15 cellular contexts compared by ENCODE assay signal in the genomic region with DNA sequence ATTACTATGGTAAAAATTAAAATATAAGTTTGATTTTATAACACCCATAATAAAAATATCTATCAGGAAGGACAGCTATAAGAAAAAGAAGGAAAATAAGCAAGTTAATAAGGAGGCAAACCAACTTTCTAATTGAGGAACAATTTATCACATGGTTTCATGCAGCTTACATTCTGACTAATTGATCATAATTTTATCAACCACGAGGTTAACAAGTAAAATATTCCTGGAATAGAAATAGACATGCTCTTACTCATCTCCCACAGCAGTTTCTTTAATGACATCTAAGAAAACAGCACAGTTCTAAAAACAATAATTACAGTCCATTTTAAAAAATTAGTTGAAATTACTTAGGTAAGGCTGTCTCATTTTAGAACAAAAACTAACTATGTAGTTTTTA.
DNase-seq lines count a peak whose midpoint lies in the region; ATAC-seq, FAIRE-seq and TF ChIP-seq lines count a peak whose summit lies in the region.
"Had no signal": no experiment of that assay in that cellular context is flagged by ENCODE, and none has a peak within 500 bp of the region (broad histone marks: within the 10 kb centered on the region; RNA-seq: fewer than 3 reads in every experiment).

No MANE protein-coding gene starts in this region.

- H3K27me3 ChIP-seq in left lung: no peaks in the 10 kb centered on the region
- H3K27me3 ChIP-seq in pancreas: no peaks in the 10 kb centered on the region

- intact Hi-C loops in left lung (cut with DNase I): no loop called here
- intact Hi-C loops in pancreas (cut with DNase I): no loop called here

- H3K4me3 ChIP-seq in left lung (no peak overlapping the region), pancreas (no peak overlapping the region)
- H3K4me3 ChIP-seq: thoracic aorta had no signal

- H3K36me3 Mint-ChIP-seq in HFFc6 (ENCODE audit: low read depth) (peaks cover 4% of the 10 kb centered on the region; the same call in 1 of the 2 replicates), mesothelial cell of epicardium (no peaks in the 10 kb centered on the region)
- peaks cover 6% of the 10 kb centered on the region for H3K36me3 Mint-ChIP-seq in activated T-helper 17 cell treated with anti-CD3 and anti-CD28 coated beads, Interleukin-2, amount 50 U/mL, for 72 hours (ENCODE audit: low read depth)
- H3K36me3 Mint-ChIP-seq: activated naive CD4-positive, alpha-beta T cell treated with anti-CD3 and anti-CD28 coated beads, Interleukin-2, amount 50 U/mL, for 72 hours had no signal

- no peaks in the 10 kb centered on the region for H3K27me3 Mint-ChIP-seq in HFFc6 (ENCODE audit: insufficient read depth)
- no peaks in the 10 kb centered on the region for H3K27me3 Mint-ChIP-seq in activated T-helper 17 cell treated with anti-CD3 and anti-CD28 coated beads, Interleukin-2, amount 50 U/mL, for 72 hours
- no peaks in the 10 kb centered on the region for H3K27me3 Mint-ChIP-seq in mesothelial cell of epicardium (ENCODE audit: low read depth)
- H3K27me3 Mint-ChIP-seq: T-helper 17 cell had no signal

- FAIRE-seq in pancreas (lab: Jason Lieb, UNC): no peak
- FAIRE-seq: HepG2 had no signal

- H3K27ac Mint-ChIP-seq in HFFc6 (peak overlapping the region; percentile 97), mesothelial cell of epicardium (peak overlapping the region; percentile 25)
- peak overlapping the region; percentile 79 for H3K27ac Mint-ChIP-seq in activated T-helper 17 cell treated with anti-CD3 and anti-CD28 coated beads, Interleukin-2, amount 50 U/mL, for 72 hours
- H3K27ac Mint-ChIP-seq: T-helper 17 cell had no signal

- DNase-seq in ELR (ENCODE audit: low read depth): peak; percentile 75
- DNase-seq in HFFc6: no peak
- DNase-seq in mesothelial cell of epicardium (ENCODE audit: low spot score in 2 of 2, unreplicated experiment in 2 of 2): no peak
- DNase-seq in left lung: no peak
- DNase-seq in NCI-H1436 treated with DMSO at 0.1 percent for 48 hours (lab: John Stamatoyannopoulos, UW): no peak
- no peak for DNase-seq in pancreas
- DNase-seq: activated CD8-positive, alpha-beta memory T cell treated with anti-CD3 and anti-CD28 coated beads, Interleukin-2, amount 50 U/mL, for 4 hours; SHP77; stimulated activated CD4-positive, alpha-beta T cell treated with anti-CD3 and anti-CD28 coated beads, Interleukin-4, amount 100 ng/mL, for 4 hours; T-helper 17 cell had no signal

- H3K4me1 Mint-ChIP-seq in HFFc6 (ENCODE audit: low read depth): peaks cover 44% of the 10 kb centered on the region
- peaks cover 19% of the 10 kb centered on the region for H3K4me1 Mint-ChIP-seq in activated T-helper 17 cell treated with anti-CD3 and anti-CD28 coated beads, Interleukin-2, amount 50 U/mL, for 72 hours
- peaks cover 49% of the 10 kb centered on the region for H3K4me1 Mint-ChIP-seq in mesothelial cell of epicardium

- WGBS in pancreas, 2 donors: 12 to 23% methylated on average over 1 of the region's 1 CpG

- H3K4me3 Mint-ChIP-seq in HFFc6 (no peak overlapping the region), mesothelial cell of epicardium (no peak overlapping the region)
- peak overlapping the region; percentile 38 for H3K4me3 Mint-ChIP-seq in activated T-helper 17 cell treated with anti-CD3 and anti-CD28 coated beads, Interleukin-2, amount 50 U/mL, for 72 hours
- H3K4me3 Mint-ChIP-seq: T-helper 17 cell had no signal

- TF ChIP-seq CTCF in HFFc6 (IDR thresholded peaks at IDR 0.05) (no peak), mesothelial cell of epicardium (IDR thresholded peaks at IDR 0.05; ENCODE audit: unreplicated experiment) (no peak), left lung (IDR thresholded peaks at IDR 0.05) (no peak), pancreas (IDR thresholded peaks at IDR 0.05) (no peak)

- H3K27ac ChIP-seq in left lung (no peak overlapping the region), pancreas (no peak overlapping the region)
- H3K27ac ChIP-seq: parathyroid adenoma, thoracic aorta had no signal

- no peaks in the 10 kb centered on the region for H3K36me3 ChIP-seq in left lung
- no peaks in the 10 kb centered on the region for H3K36me3 ChIP-seq in pancreas
- H3K36me3 ChIP-seq: thoracic aorta had no signal

- peak; percentile 36 for ATAC-seq in activated T-helper 17 cell treated with anti-CD3 and anti-CD28 coated beads, Interleukin-2, amount 50 U/mL, for 72 hours (replicated peaks)
- ATAC-seq in left lung (no peak), pancreas (no peak)
- ATAC-seq: HepG2, T-helper 17 cell had no signal

- no peaks in the 10 kb centered on the region for H3K9me3 ChIP-seq in left lung
- H3K9me3 ChIP-seq in pancreas: no peaks in the 10 kb centered on the region
- H3K9me3 ChIP-seq: thoracic aorta had no signal

- H3K9me3 Mint-ChIP-seq in HFFc6: no peaks in the 10 kb centered on the region
- no peaks in the 10 kb centered on the region for H3K9me3 Mint-ChIP-seq in activated T-helper 17 cell treated with anti-CD3 and anti-CD28 coated beads, Interleukin-2, amount 50 U/mL, for 72 hours
- H3K9me3 Mint-ChIP-seq in mesothelial cell of epicardium: no peaks in the 10 kb centered on the region
- H3K9me3 Mint-ChIP-seq: activated naive CD4-positive, alpha-beta T cell treated with anti-CD3 and anti-CD28 coated beads, Interleukin-2, amount 50 U/mL, for 72 hours had no signal

- no peaks in the 10 kb centered on the region for H3K4me1 ChIP-seq in left lung
- no peaks in the 10 kb centered on the region for H3K4me1 ChIP-seq in pancreas
- H3K4me1 ChIP-seq: parathyroid adenoma had no signal

Comparison
In these comparisons a context has a peak if more than half of its experiments do, and no peak if none do; other contexts are left out.
1. H3K27ac Mint-ChIP-seq: peak in every context shown above with its lines; median percentile 97 in HFFc6; 79 in activated T-helper 17 cell treated with anti-CD3 and anti-CD28 coated beads, Interleukin-2, amount 50 U/mL, for 72 hours; 25 in mesothelial cell of epicardium.